ENCODE assay signal across 1 cellular context in the genomic region with DNA sequence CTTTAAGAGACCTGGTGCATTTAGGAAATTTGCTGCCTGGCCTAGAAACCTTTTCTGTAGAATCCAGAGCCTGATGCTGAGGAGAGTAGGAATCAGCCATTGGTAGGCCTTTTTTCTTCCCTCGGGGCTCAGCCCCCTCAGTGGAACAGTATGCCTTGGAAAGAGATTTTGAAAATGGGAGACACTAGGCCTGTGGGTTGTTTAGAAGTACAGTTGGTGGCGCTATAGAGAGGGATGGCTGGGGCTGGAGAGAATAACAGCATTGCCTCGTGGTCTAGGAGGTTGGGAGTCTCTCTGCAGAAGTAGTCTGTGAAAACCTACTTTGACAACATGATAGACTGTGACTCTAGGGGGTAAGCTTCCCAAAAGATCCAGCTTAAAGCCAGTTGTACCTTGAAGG.
TF ChIP-seq lines count a peak whose summit lies in the region.

No MANE protein-coding gene starts in this region.

TF ChIP-seq in GM23338, 12 proteins besides CTCF, POLR2A, EP300 and RAD21:
- no peak for TF ChIP-seq POLR2AphosphoS5 (IDR thresholded peaks at IDR 0.05; ENCODE audit: low read depth)
- TF ChIP-seq, protein P1, sequence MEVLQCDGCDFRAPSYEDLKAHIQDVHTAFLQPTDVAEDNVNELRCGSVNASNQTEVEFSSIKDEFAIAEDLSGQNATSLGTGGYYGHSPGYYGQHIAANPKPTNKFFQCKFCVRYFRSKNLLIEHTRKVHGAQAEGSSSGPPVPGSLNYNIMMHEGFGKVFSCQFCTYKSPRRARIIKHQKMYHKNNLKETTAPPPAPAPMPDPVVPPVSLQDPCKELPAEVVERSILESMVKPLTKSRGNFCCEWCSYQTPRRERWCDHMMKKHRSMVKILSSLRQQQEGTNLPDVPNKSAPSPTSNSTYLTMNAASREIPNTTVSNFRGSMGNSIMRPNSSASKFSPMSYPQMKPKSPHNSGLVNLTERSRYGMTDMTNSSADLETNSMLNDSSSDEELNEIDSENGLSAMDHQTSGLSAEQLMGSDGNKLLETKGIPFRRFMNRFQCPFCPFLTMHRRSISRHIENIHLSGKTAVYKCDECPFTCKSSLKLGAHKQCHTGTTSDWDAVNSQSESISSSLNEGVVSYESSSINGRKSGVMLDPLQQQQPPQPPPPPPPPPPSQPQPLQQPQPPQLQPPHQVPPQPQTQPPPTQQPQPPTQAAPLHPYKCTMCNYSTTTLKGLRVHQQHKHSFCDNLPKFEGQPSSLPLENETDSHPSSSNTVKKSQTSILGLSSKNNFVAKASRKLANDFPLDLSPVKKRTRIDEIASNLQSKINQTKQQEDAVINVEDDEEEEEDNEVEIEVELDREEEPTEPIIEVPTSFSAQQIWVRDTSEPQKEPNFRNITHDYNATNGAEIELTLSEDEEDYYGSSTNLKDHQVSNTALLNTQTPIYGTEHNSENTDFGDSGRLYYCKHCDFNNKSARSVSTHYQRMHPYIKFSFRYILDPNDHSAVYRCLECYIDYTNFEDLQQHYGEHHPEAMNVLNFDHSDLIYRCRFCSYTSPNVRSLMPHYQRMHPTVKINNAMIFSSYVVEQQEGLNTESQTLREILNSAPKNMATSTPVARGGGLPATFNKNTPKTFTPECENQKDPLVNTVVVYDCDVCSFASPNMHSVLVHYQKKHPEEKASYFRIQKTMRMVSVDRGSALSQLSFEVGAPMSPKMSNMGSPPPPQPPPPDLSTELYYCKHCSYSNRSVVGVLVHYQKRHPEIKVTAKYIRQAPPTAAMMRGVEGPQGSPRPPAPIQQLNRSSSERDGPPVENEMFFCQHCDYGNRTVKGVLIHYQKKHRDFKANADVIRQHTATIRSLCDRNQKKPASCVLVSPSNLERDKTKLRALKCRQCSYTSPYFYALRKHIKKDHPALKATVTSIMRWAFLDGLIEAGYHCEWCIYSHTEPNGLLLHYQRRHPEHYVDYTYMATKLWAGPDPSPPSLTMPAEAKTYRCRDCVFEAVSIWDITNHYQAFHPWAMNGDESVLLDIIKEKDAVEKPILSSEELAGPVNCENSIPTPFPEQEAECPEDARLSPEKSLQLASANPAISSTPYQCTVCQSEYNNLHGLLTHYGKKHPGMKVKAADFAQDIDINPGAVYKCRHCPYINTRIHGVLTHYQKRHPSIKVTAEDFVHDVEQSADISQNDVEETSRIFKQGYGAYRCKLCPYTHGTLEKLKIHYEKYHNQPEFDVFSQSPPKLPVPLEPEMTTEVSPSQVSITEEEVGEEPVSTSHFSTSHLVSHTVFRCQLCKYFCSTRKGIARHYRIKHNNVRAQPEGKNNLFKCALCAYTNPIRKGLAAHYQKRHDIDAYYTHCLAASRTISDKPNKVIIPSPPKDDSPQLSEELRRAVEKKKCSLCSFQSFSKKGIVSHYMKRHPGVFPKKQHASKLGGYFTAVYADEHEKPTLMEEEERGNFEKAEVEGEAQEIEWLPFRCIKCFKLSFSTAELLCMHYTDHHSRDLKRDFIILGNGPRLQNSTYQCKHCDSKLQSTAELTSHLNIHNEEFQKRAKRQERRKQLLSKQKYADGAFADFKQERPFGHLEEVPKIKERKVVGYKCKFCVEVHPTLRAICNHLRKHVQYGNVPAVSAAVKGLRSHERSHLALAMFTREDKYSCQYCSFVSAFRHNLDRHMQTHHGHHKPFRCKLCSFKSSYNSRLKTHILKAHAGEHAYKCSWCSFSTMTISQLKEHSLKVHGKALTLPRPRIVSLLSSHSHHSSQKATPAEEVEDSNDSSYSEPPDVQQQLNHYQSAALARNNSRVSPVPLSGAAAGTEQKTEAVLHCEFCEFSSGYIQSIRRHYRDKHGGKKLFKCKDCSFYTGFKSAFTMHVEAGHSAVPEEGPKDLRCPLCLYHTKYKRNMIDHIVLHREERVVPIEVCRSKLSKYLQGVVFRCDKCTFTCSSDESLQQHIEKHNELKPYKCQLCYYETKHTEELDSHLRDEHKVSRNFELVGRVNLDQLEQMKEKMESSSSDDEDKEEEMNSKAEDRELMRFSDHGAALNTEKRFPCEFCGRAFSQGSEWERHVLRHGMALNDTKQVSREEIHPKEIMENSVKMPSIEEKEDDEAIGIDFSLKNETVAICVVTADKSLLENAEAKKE (CRISPR knock-in tag; IDR thresholded peaks at IDR 0.05), result no peak
- no peak for TF ChIP-seq JUNB (IDR thresholded peaks at IDR 0.05; ENCODE audit: unreplicated experiment)
- no peak for TF ChIP-seq NANOG (IDR thresholded peaks at IDR 0.05; ENCODE audit: borderline replicate concordance)
- TF ChIP-seq EZH2 (IDR thresholded peaks at IDR 0.05; ENCODE audit: low read depth, unreplicated experiment), result no peak
- TF ChIP-seq, protein P2, sequence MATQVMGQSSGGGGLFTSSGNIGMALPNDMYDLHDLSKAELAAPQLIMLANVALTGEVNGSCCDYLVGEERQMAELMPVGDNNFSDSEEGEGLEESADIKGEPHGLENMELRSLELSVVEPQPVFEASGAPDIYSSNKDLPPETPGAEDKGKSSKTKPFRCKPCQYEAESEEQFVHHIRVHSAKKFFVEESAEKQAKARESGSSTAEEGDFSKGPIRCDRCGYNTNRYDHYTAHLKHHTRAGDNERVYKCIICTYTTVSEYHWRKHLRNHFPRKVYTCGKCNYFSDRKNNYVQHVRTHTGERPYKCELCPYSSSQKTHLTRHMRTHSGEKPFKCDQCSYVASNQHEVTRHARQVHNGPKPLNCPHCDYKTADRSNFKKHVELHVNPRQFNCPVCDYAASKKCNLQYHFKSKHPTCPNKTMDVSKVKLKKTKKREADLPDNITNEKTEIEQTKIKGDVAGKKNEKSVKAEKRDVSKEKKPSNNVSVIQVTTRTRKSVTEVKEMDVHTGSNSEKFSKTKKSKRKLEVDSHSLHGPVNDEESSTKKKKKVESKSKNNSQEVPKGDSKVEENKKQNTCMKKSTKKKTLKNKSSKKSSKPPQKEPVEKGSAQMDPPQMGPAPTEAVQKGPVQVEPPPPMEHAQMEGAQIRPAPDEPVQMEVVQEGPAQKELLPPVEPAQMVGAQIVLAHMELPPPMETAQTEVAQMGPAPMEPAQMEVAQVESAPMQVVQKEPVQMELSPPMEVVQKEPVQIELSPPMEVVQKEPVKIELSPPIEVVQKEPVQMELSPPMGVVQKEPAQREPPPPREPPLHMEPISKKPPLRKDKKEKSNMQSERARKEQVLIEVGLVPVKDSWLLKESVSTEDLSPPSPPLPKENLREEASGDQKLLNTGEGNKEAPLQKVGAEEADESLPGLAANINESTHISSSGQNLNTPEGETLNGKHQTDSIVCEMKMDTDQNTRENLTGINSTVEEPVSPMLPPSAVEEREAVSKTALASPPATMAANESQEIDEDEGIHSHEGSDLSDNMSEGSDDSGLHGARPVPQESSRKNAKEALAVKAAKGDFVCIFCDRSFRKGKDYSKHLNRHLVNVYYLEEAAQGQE (IDR thresholded peaks at IDR 0.05; ENCODE audit: unreplicated experiment), result no peak
- no peak for TF ChIP-seq STAT1 (IDR thresholded peaks at IDR 0.05; ENCODE audit: unreplicated experiment)
- no peak for TF ChIP-seq ZNF114 (CRISPR knock-in tag; IDR thresholded peaks at IDR 0.05)
- TF ChIP-seq, protein P3, sequence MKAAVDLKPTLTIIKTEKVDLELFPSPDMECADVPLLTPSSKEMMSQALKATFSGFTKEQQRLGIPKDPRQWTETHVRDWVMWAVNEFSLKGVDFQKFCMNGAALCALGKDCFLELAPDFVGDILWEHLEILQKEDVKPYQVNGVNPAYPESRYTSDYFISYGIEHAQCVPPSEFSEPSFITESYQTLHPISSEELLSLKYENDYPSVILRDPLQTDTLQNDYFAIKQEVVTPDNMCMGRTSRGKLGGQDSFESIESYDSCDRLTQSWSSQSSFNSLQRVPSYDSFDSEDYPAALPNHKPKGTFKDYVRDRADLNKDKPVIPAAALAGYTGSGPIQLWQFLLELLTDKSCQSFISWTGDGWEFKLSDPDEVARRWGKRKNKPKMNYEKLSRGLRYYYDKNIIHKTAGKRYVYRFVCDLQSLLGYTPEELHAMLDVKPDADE (IDR thresholded peaks at IDR 0.05), result no peak
